In genomic region chr10:133324198-133324792, GRCh38 we compare ENCODE assay signal across 9 cellular contexts. TPM values are rescaled to one million over a fixed set of nuclear protein-coding genes. Genes with fewer than 3 reads are reported as not detected.
DNase-seq lines count a peak whose midpoint lies in the region; ATAC-seq and TF ChIP-seq lines count a peak whose summit lies in the region.
"Had no signal": no experiment of that assay in that cellular context is flagged by ENCODE, and none has a peak within 500 bp of the region (broad histone marks: within the 10 kb centered on the region; RNA-seq: fewer than 3 reads in every experiment).

No MANE protein-coding gene starts in this region.

- H3K27me3 ChIP-seq in neuron (ENCODE audit: insufficient read depth, low read length): peaks cover 36% of the 10 kb centered on the region
- H3K27me3 ChIP-seq in uterus: peaks cover 18 to 28% of the 10 kb centered on the region in 2 donors

- no peak for TF ChIP-seq POLR2A in uterus (IDR thresholded peaks at IDR 0.05)

- H3K27ac ChIP-seq in uterus: no peak overlapping the region
- H3K27ac ChIP-seq: C4-2B had no signal

- TF ChIP-seq CTCF in uterus (IDR thresholded peaks at IDR 0.05): no peak

- H3K4me1 ChIP-seq in neuron (ENCODE audit: insufficient read depth, low read length) (peaks cover 15% of the 10 kb centered on the region), uterus (no peaks in the 10 kb centered on the region)

- H3K9me3 ChIP-seq in neuron (ENCODE audit: low read length) (no peaks in the 10 kb centered on the region), uterus (no peaks in the 10 kb centered on the region)

- ATAC-seq in esophagus mucosa (peak; percentile 69), HG03571 (IDR thresholded peaks at IDR 0.05; ENCODE audit: unreplicated experiment) (no peak)

- H2AFZ ChIP-seq in neuron (ENCODE audit: low read depth, low read length): no peak overlapping the region

- intact Hi-C loops in uterus (cut with DNase I; ENCODE audit: low total_unique reads): no loop called here

- H3K36me3 ChIP-seq in neuron (ENCODE audit: insufficient read depth, low read length) (no peaks in the 10 kb centered on the region), uterus (no peaks in the 10 kb centered on the region)

- H3K4me3 ChIP-seq in neuron (ENCODE audit: low read length) (peak overlapping the region; percentile 2), uterus (no peak overlapping the region)

- DNase-seq in SIG-M5 treated with dmso at 0.1 percent for 504 hours (lab: John Stamatoyannopoulos, UW; ENCODE audit: unreplicated experiment) (peak; percentile 15), SIG-M5 (lab: John Stamatoyannopoulos, UW) (no peak), NCI-H2171 (lab: John Stamatoyannopoulos, UW) (peak; percentile 24), uterus (no peak)
- DNase-seq in activated CD4-positive, alpha-beta T cell treated with anti-CD3 and anti-CD28 coated beads, Interleukin-2, amount 50 U/mL, for 1 hour: peak; percentile 62

RNA-seq across cellular contexts. Expression of gene CALY, which starts 12.4 kb away (rescaled TPM):
- not detected for total RNA-seq in esophagus mucosa
- total RNA-seq in uterus: under 1 TPM in 1 of 4 donors, not detected in 3; 0.69 TPM

RNA-seq across cellular contexts. Expression of gene ZNF511, which starts 15.6 kb away (rescaled TPM):
- total RNA-seq in esophagus mucosa (34.9 TPM), uterus (10 to 100 TPM; 23.1 to 45.5 (median 30.0) TPM)

RNA-seq across cellular contexts. Expression of gene TUBGCP2, which starts 15.6 kb away (rescaled TPM):
- total RNA-seq in esophagus mucosa: 35.8 TPM
- total RNA-seq in uterus: 10 to 100 TPM; 26.8 to 61.9 (median 44.4) TPM

RNA-seq across cellular contexts. Expression of gene PRAP1, which starts 22.9 kb away (rescaled TPM):
- total RNA-seq in esophagus mucosa: not detected
- not detected for total RNA-seq in uterus

RNA-seq across cellular contexts. Expression of gene FUOM, which starts 33.5 kb away (rescaled TPM):
- 10.2 TPM for total RNA-seq in esophagus mucosa
- total RNA-seq in uterus: 10 to 100 TPM in 1 of 4 donors, 1 to 10 TPM in 2, not detected in 1; 2.6 to 13.8 (median 2.9) TPM

Comparison
In these comparisons a context has a peak if more than half of its experiments do, and no peak if none do; other contexts are left out.
1. DNase-seq: peak in SIG-M5 treated with dmso at 0.1 percent for 504 hours (single experiment), NCI-H2171 (single experiment) and activated CD4-positive, alpha-beta T cell treated with anti-CD3 and anti-CD28 coated beads, Interleukin-2, amount 50 U/mL, for 1 hour (single experiment); none in SIG-M5 (single experiment) and uterus (0 of 2).